In the genomic region with DNA sequence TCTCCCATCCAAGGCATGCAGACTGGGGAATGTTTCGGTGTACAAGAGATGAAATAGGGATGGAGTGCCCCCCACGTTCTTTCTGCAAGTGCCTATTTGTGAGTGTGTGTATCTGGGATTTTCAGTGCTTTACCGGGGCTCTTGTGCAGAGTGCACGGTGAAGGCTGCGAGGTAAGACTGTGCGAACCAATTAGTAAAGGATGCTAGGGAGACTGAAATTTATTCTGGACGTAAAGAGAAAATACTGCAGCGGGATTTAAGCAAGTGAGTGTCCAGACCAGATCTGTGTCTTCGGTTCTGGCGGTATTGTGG, we compare ENCODE assay signal across 8 cellular contexts. TPM values are rescaled to one million over a fixed set of nuclear protein-coding genes. Genes with fewer than 3 reads are reported as not detected.
DNase-seq lines count a peak whose midpoint lies in the region; ATAC-seq, FAIRE-seq and TF ChIP-seq lines count a peak whose summit lies in the region.

No MANE protein-coding gene starts in this region.

- H3K36me3 Mint-ChIP-seq in activated T-helper 1 cell treated with anti-CD3 and anti-CD28 coated beads, Interleukin-12 subunit alpha, Interleukin-12 subunit beta, Interleukin-2, Interleukin-4 antibody, amounts not matched to agents 30 ng/mL and 10 ng/mL and 1 ng/mL, durations not matched to agents 14 hours and 24 hours and 36 hours (ENCODE audit: low read depth), result peaks cover 24% of the 10 kb centered on the region

- no peaks in the 10 kb centered on the region for H3K9me1 ChIP-seq in keratinocyte (ENCODE audit: control insufficient read depth, extremely low read depth, insufficient read depth, low read length)

- FAIRE-seq in keratinocyte (lab: Jason Lieb, UNC), result no peak

- no peaks in the 10 kb centered on the region for H3K9me3 ChIP-seq in SK-N-SH
- H3K9me3 ChIP-seq in keratinocyte (ENCODE audit: control insufficient read depth, low read depth, low read length), result no peaks in the 10 kb centered on the region
- no peaks in the 10 kb centered on the region for H3K9me3 ChIP-seq in testis

- peak overlapping the region; percentile 88 for H3K9ac ChIP-seq in SK-N-SH
- no peak overlapping the region for H3K9ac ChIP-seq in keratinocyte (ENCODE audit: control insufficient read depth, extremely low read depth, insufficient read depth, low read length)

- peaks cover 32% of the 10 kb centered on the region for H3K4me1 Mint-ChIP-seq in activated T-helper 1 cell treated with anti-CD3 and anti-CD28 coated beads, Interleukin-12 subunit alpha, Interleukin-12 subunit beta, Interleukin-2, Interleukin-4 antibody, amounts not matched to agents 30 ng/mL and 10 ng/mL and 1 ng/mL, durations not matched to agents 14 hours and 24 hours and 36 hours (ENCODE audit: low read depth)

- H3K4me1 ChIP-seq in SK-N-SH (ENCODE audit: control insufficient read depth in 1 of 2, insufficient read depth in 2 of 2, low read depth in 1 of 2, low read length in 1 of 2), result peaks cover 15 to 26% of the 10 kb centered on the region in 2 experiments; a peak in 3 of 4 replicates
- H3K4me1 ChIP-seq in keratinocyte (ENCODE audit: control insufficient read depth, extremely low read depth, insufficient read depth, low read length), result peaks cover 28% of the 10 kb centered on the region
- peaks cover 13% of the 10 kb centered on the region for H3K4me1 ChIP-seq in testis

- H3K4me3 Mint-ChIP-seq in activated T-helper 1 cell treated with anti-CD3 and anti-CD28 coated beads, Interleukin-12 subunit alpha, Interleukin-12 subunit beta, Interleukin-2, Interleukin-4 antibody, amounts not matched to agents 30 ng/mL and 10 ng/mL and 1 ng/mL, durations not matched to agents 14 hours and 24 hours and 36 hours, result peak overlapping the region; percentile 94

- under 1% methylated on average over 10 of the region's 10 CpGs for WGBS in SK-N-SH (ENCODE audit: low lambda C conversion rate)
- 0 to 1% methylated on average over 10 of the region's 10 CpGs for WGBS in testis, 2 donors

- peaks cover 15 to 18% of the 10 kb centered on the region in 2 experiments for H3K36me3 ChIP-seq in SK-N-SH (replicated peaks in 1 of 2; ENCODE audit: control insufficient read depth in 1 of 2, insufficient read depth in 2 of 2, low read length in 1 of 2)
- peaks cover 0 to 2% of the 10 kb centered on the region in 2 experiments for H3K36me3 ChIP-seq in keratinocyte (ENCODE audit: control insufficient read depth in 2 of 2, extremely low read depth in 1 of 2, insufficient read depth in 2 of 2, low read length in 2 of 2)
- no peaks in the 10 kb centered on the region for H3K36me3 ChIP-seq in testis (ENCODE audit: low read depth, missing control alignments)

- no peaks in the 10 kb centered on the region for H3K9me2 ChIP-seq in SK-N-SH

- POLR2A ChIA-PET in SK-N-SH (lab: Yijun Ruan, JAX), result interaction anchor here (0.6 to 2.6 kb wide), 16 partner anchors 12 to 187 kb away, joined by 3 to 19 read pairs (median 6); no protein-coding TSS in a partner anchor

- TF ChIP-seq RAD21 in SK-N-SH (IDR thresholded peaks at IDR 0.05; ENCODE audit: low read length), result 0 out of 2 replicates have a peak, but pooled peaks have one; percentile 2

- H3K27me3 ChIP-seq in SK-N-SH (ENCODE audit: insufficient read depth) (no peaks in the 10 kb centered on the region), keratinocyte (ENCODE audit: control insufficient read depth, extremely low read depth, insufficient read depth, low read length) (no peaks in the 10 kb centered on the region), testis (no peaks in the 10 kb centered on the region)

- CTCF ChIA-PET in SK-N-SH (lab: Yijun Ruan, JAX), result interaction anchor here (0.8 to 7.3 kb wide), 6 partner anchors 13 to 150 kb away, joined by 3 to 49 read pairs (median 3); a partner anchor contains a TSS

- H3K79me2 ChIP-seq in SK-N-SH (ENCODE audit: insufficient read depth), result peaks cover 30% of the 10 kb centered on the region
- peaks cover 6% of the 10 kb centered on the region for H3K79me2 ChIP-seq in keratinocyte (ENCODE audit: control insufficient read depth, insufficient read depth, low read length)

- peaks cover 20% of the 10 kb centered on the region for H3K27me3 Mint-ChIP-seq in activated T-helper 1 cell treated with anti-CD3 and anti-CD28 coated beads, Interleukin-12 subunit alpha, Interleukin-12 subunit beta, Interleukin-2, Interleukin-4 antibody, amounts not matched to agents 30 ng/mL and 10 ng/mL and 1 ng/mL, durations not matched to agents 14 hours and 24 hours and 36 hours (ENCODE audit: insufficient read depth)

- H3K4me3 ChIP-seq in SK-N-SH (ENCODE audit: low read depth in 2 of 2, low read length in 1 of 2) (peak overlapping the region; percentile 82 to 91), keratinocyte (ENCODE audit: control insufficient read depth in 2 of 3, extremely low read depth in 1 of 3, insufficient read depth in 2 of 3, low read depth in 1 of 3, low read length in 3 of 3) (peak overlapping the region; percentile 61 to 88 (median 83)), testis (peak overlapping the region; percentile 77 to 81)

- H3K27ac ChIP-seq in SK-N-SH (ENCODE audit: low read depth in 2 of 2, low read length in 1 of 2) (peak overlapping the region; percentile 34 to 91; a peak in 3 of 4 replicates), keratinocyte (ENCODE audit: control insufficient read depth, insufficient read depth, low read length) (peak overlapping the region; percentile 17), testis (peak overlapping the region; percentile 91 to 92)

- H2AFZ ChIP-seq in SK-N-SH (ENCODE audit: low read depth) (peak overlapping the region; percentile 96), keratinocyte (ENCODE audit: control insufficient read depth, low read length) (peak overlapping the region; percentile 84)

- dilution Hi-C loops in keratinocyte (cut with MboI; ENCODE audit: extremely low pct_ligation_motif_present, low sequenced_read_pairs), result no loop called here

- H3K4me2 ChIP-seq in SK-N-SH (peak overlapping the region; percentile 97), keratinocyte (ENCODE audit: control insufficient read depth, extremely low read depth, insufficient read depth, low read depth, low read length) (peak overlapping the region; percentile 93)

- H3F3A ChIP-seq in SK-N-SH (replicated peaks; ENCODE audit: insufficient read depth), result peaks cover 17% of the 10 kb centered on the region

- TF ChIP-seq CTCF in SK-N-SH (IDR thresholded peaks at IDR 0.05) (no peak), keratinocyte (optimal IDR thresholded peaks at IDR 0.05 in 1 of 3, IDR thresholded peaks at IDR 0.05 in 1 of 3, conservative IDR thresholded peaks at IDR 0.05 in 1 of 3; ENCODE audit: extremely low read depth in 1 of 3, insufficient read depth in 2 of 3, low read length in 3 of 3) (no peak), testis (IDR thresholded peaks at IDR 0.05) (no peak)

- no peak for DNase-seq in SK-N-SH
- DNase-seq in activated T-helper 1 cell treated with anti-CD3 and anti-CD28 coated beads, Interleukin-12 subunit alpha, Interleukin-12 subunit beta, Interleukin-2, Interleukin-4 antibody, amounts not matched to agents 30 ng/mL and 10 ng/mL and 1 ng/mL, durations not matched to agents 14 hours and 24 hours and 36 hours (ENCODE audit: low spot score), result no peak
- no peak for DNase-seq in keratinocyte (ENCODE audit: low read depth, low spot score)
- DNase-seq in testis, result no peak
- DNase-seq in AML-193 (lab: John Stamatoyannopoulos, UW), result no peak
- no peak for DNase-seq in activated gamma-delta T cell (lab: John Stamatoyannopoulos, UW)

- H4K20me1 ChIP-seq in SK-N-SH (ENCODE audit: insufficient read depth) (no peaks in the 10 kb centered on the region), keratinocyte (ENCODE audit: control insufficient read depth, extremely low read depth, insufficient read depth, low read length) (no peaks in the 10 kb centered on the region)

- intact Hi-C loops in activated T-helper 1 cell treated with anti-CD3 and anti-CD28 coated beads, Interleukin-12 subunit alpha, Interleukin-12 subunit beta, Interleukin-2, Interleukin-4 antibody, amounts not matched to agents 30 ng/mL and 10 ng/mL and 1 ng/mL, durations not matched to agents 14 hours and 24 hours and 36 hours (cut with micrococcal nuclease), result loop anchor here (1.0 to 5.0 kb wide), 5 partner anchors 55 to 350 kb away; a partner anchor contains a TSS
- intact Hi-C loops in testis (cut with DNase I; ENCODE audit: low total_unique reads), result no loop called here

- TF ChIP-seq POLR2A in testis (IDR thresholded peaks at IDR 0.05), result no peak

- TF ChIP-seq EP300 in SK-N-SH (IDR thresholded peaks at IDR 0.05; ENCODE audit: borderline replicate concordance in 1 of 2, low read depth in 1 of 2, low read length in 1 of 2), result no peak

- no peaks in the 10 kb centered on the region for H3K9me3 Mint-ChIP-seq in activated T-helper 1 cell treated with anti-CD3 and anti-CD28 coated beads, Interleukin-12 subunit alpha, Interleukin-12 subunit beta, Interleukin-2, Interleukin-4 antibody, amounts not matched to agents 30 ng/mL and 10 ng/mL and 1 ng/mL, durations not matched to agents 14 hours and 24 hours and 36 hours

- no peak for ATAC-seq in SK-N-SH treated with all-trans-retinoic acid at 6 μM for 48 hours
- ATAC-seq in HG03039 (IDR thresholded peaks at IDR 0.05; ENCODE audit: unreplicated experiment), result peak; percentile 7

- peak overlapping the region; percentile 67 for H3K27ac Mint-ChIP-seq in activated T-helper 1 cell treated with anti-CD3 and anti-CD28 coated beads, Interleukin-12 subunit alpha, Interleukin-12 subunit beta, Interleukin-2, Interleukin-4 antibody, amounts not matched to agents 30 ng/mL and 10 ng/mL and 1 ng/mL, durations not matched to agents 14 hours and 24 hours and 36 hours

TF ChIP-seq in SK-N-SH treated with all-trans-retinoic acid at 6 μM for 48 hours, 23 proteins besides CTCF, POLR2A, EP300 and RAD21 (continues in another document):
- no peak for TF ChIP-seq BACH2 (CRISPR knock-in tag; IDR thresholded peaks at IDR 0.05; ENCODE audit: borderline replicate concordance)
- no peak for TF ChIP-seq ZFP3 (CRISPR knock-in tag; IDR thresholded peaks at IDR 0.05)
- TF ChIP-seq OSR1 (CRISPR knock-in tag; IDR thresholded peaks at IDR 0.05), result no peak

RNA-seq across cellular contexts. Expression of a gene that starts 0.3 kb away (rescaled TPM):
- polyA plus RNA-seq in SK-N-SH (2012; rRNA removed) (38.1 and 45.2 TPM in 2 replicates), keratinocyte (8.4 to 11.8 TPM (median 11.4 TPM) in 3 replicates), testis (ENCODE audit: insufficient read depth, low read depth, low replicate concordance) (25.1 TPM)
- 52.0 and 54.8 TPM in 2 replicates for polyA plus RNA-seq in SK-N-SH (2012; cell fraction: cytosol; rRNA removed)
- 17.9 and 18.3 TPM in 2 replicates for polyA plus RNA-seq in SK-N-SH (2012; cell fraction: nucleus; rRNA removed)
- 16.0 and 17.3 TPM in 2 replicates for total RNA-seq in activated T-helper 1 cell treated with anti-CD3 and anti-CD28 coated beads, Interleukin-12 subunit alpha, Interleukin-12 subunit beta, Interleukin-2, Interleukin-4 antibody, amounts not matched to agents 30 ng/mL and 10 ng/mL and 1 ng/mL, durations not matched to agents 14 hours and 24 hours and 36 hours
- 14.4 TPM for polyA plus RNA-seq in keratinocyte (2011; ENCODE audit: low read depth)
- polyA plus RNA-seq in keratinocyte (2011; cell fraction: cytosol; rRNA removed), result 5.7 and 7.5 TPM in 2 replicates
- 10.1 and 10.6 TPM in 2 replicates for polyA plus RNA-seq in keratinocyte (2011; cell fraction: nucleus; rRNA removed)
- 10.9 and 13.9 TPM in 2 replicates for polyA plus RNA-seq in keratinocyte (2012; ENCODE audit: low replicate concordance)
- 1.9 to 3.1 TPM (median 3.1 TPM) in 3 replicates for polyA minus RNA-seq in keratinocyte
- 5.2 TPM for polyA minus RNA-seq in keratinocyte (2011; cell fraction: cytosol; rRNA and poly(A)+ RNA removed)
- polyA minus RNA-seq in keratinocyte (2011; cell fraction: nucleus; rRNA and poly(A)+ RNA removed), result 2.7 and 4.3 TPM in 2 replicates
- 10 to 100 TPM; 22.8 to 33.5 TPM for total RNA-seq in testis

Comparison
In these comparisons a context has a peak if more than half of its experiments do, and no peak if none do; other contexts are left out.
1. H3K27ac ChIP-seq: peak in every context shown above with its lines; median percentile 92 in testis; 62 in SK-N-SH; 17 in keratinocyte.